In genomic region chr14:58171090-58171489, GRCh38 we compare ENCODE assay signal across 8 cellular contexts. TPM values are rescaled to one million over a fixed set of nuclear protein-coding genes. Genes with fewer than 3 reads are reported as not detected.
A peak's percentile ranks its signal among the peaks of the same experiment; 100 is the strongest.
DNase-seq lines count a peak whose midpoint lies in the region; ATAC-seq and TF ChIP-seq lines count a peak whose summit lies in the region.

No MANE protein-coding gene starts in this region.

- H3K4me1 Mint-ChIP-seq in activated CD4-positive, alpha-beta memory T cell treated with anti-CD3 and anti-CD28 coated beads for 36 hours (ENCODE audit: low read depth), result peaks cover 12% of the 10 kb centered on the region
- H3K4me1 Mint-ChIP-seq in neural progenitor cell, result peaks cover 10% of the 10 kb centered on the region

- H3K36me3 Mint-ChIP-seq in activated CD4-positive, alpha-beta memory T cell treated with anti-CD3 and anti-CD28 coated beads for 36 hours, result no peaks in the 10 kb centered on the region
- no peaks in the 10 kb centered on the region for H3K36me3 Mint-ChIP-seq in neural progenitor cell

- H3K9me3 ChIP-seq in neural progenitor cell (ENCODE audit: low read depth), result no peaks in the 10 kb centered on the region

- ATAC-seq in GM19455 (IDR thresholded peaks at IDR 0.05; ENCODE audit: unreplicated experiment) (peak; percentile 98), HG03520 (IDR thresholded peaks at IDR 0.05; ENCODE audit: unreplicated experiment) (peak; percentile 97)

- no peak overlapping the region for H3K4me2 ChIP-seq in neural progenitor cell

- H3K36me3 ChIP-seq in neural progenitor cell, result no peaks in the 10 kb centered on the region

- H3K4me1 ChIP-seq in neural progenitor cell, result no peaks in the 10 kb centered on the region

- POLR2A ChIA-PET in activated CD4-positive, alpha-beta memory T cell treated with anti-CD3 and anti-CD28 coated beads for 36 hours (lab: Charles Lee), result no interaction called here

- H3K79me2 ChIP-seq in neural progenitor cell (ENCODE audit: low read depth), result no peaks in the 10 kb centered on the region

- H3K9ac ChIP-seq in neural progenitor cell, result no peak overlapping the region

- no peak overlapping the region for H2AFZ ChIP-seq in neural progenitor cell (replicated peaks)

- CTCF ChIA-PET in activated CD4-positive, alpha-beta memory T cell treated with anti-CD3 and anti-CD28 coated beads for 36 hours (lab: Charles Lee), result interaction anchor here (0.9 kb wide), 1 partner anchor 225 kb away, joined by 3 read pairs; the partner anchor contains the start of gene TOMM20L

- no peak overlapping the region for H3K4me3 Mint-ChIP-seq in activated CD4-positive, alpha-beta memory T cell treated with anti-CD3 and anti-CD28 coated beads for 36 hours
- H3K4me3 Mint-ChIP-seq in neural progenitor cell, result no peak overlapping the region

- TF ChIP-seq CTCF in neural progenitor cell (IDR thresholded peaks at IDR 0.05), result no peak

- H3K27me3 Mint-ChIP-seq in activated CD4-positive, alpha-beta memory T cell treated with anti-CD3 and anti-CD28 coated beads for 36 hours, result peaks cover 19% of the 10 kb centered on the region
- H3K27me3 Mint-ChIP-seq in neural progenitor cell (ENCODE audit: insufficient read depth, low read depth), result peaks cover 5% of the 10 kb centered on the region

- no peak overlapping the region for H3K27ac Mint-ChIP-seq in activated CD4-positive, alpha-beta memory T cell treated with anti-CD3 and anti-CD28 coated beads for 36 hours
- no peak overlapping the region for H3K27ac Mint-ChIP-seq in neural progenitor cell

- no peaks in the 10 kb centered on the region for H4K20me1 ChIP-seq in neural progenitor cell (ENCODE audit: low read depth)

- intact Hi-C loops in activated CD4-positive, alpha-beta memory T cell treated with anti-CD3 and anti-CD28 coated beads for 36 hours (cut with micrococcal nuclease), result no loop called here

- DNase-seq in CMK (ENCODE audit: low read depth) (peak; percentile 38), NCI-H460 (ENCODE audit: extremely low read depth, low read depth) (peak; percentile 91), fibroblast of peridontal ligament (ENCODE audit: extremely low read depth) (peak; percentile 84), neural progenitor cell (ENCODE audit: low spot score) (peak; percentile 70), ureter (ENCODE audit: low spot score) (peak; percentile 81)
- peak; percentile 78 for DNase-seq in activated CD4-positive, alpha-beta memory T cell treated with anti-CD3 and anti-CD28 coated beads for 36 hours

- no peak overlapping the region for H3K4me3 ChIP-seq in neural progenitor cell

- no peaks in the 10 kb centered on the region for H3F3A ChIP-seq in neural progenitor cell (ENCODE audit: low read depth)

- no peaks in the 10 kb centered on the region for H3K9me3 Mint-ChIP-seq in activated CD4-positive, alpha-beta memory T cell treated with anti-CD3 and anti-CD28 coated beads for 36 hours
- no peaks in the 10 kb centered on the region for H3K9me3 Mint-ChIP-seq in neural progenitor cell

- no peaks in the 10 kb centered on the region for H3K27me3 ChIP-seq in neural progenitor cell

- no peak overlapping the region for H3K27ac ChIP-seq in neural progenitor cell

RNA-seq across cellular contexts. Expression of gene ARMH4, which starts 19.1 kb away (rescaled TPM):
- 0.23 and 1.2 TPM in 2 replicates for total RNA-seq in NCI-H460 (2014; rRNA removed; shearing (Covaris generic))
- 0.02 and 0.35 TPM in 2 replicates for polyA plus RNA-seq in NCI-H460 (2014; cell fraction: nucleus; rRNA removed)
- under 1 TPM in 1 of 2 experiments, not detected in 1; 0.29 TPM for total RNA-seq in activated CD4-positive, alpha-beta memory T cell treated with anti-CD3 and anti-CD28 coated beads for 36 hours
- total RNA-seq in neural progenitor cell (ENCODE audit: low replicate concordance) (23.0 and 29.0 TPM in 2 replicates), ureter (2.9 TPM)

RNA-seq across cellular contexts. Expression of gene ACTR10, which starts 28.9 kb away (rescaled TPM):
- 93.4 and 101 TPM in 2 replicates for total RNA-seq in NCI-H460 (2014; rRNA removed; shearing (Covaris generic))
- 43.6 and 51.9 TPM in 2 replicates for polyA plus RNA-seq in NCI-H460 (2014; cell fraction: nucleus; rRNA removed)
- 10 to 100 TPM; 45.3 to 47.0 TPM for total RNA-seq in activated CD4-positive, alpha-beta memory T cell treated with anti-CD3 and anti-CD28 coated beads for 36 hours
- total RNA-seq in neural progenitor cell (ENCODE audit: low replicate concordance) (59.2 and 119 TPM in 2 replicates), ureter (61.5 TPM)

Comparison
In these comparisons a context has a peak if more than half of its experiments do, and no peak if none do; other contexts are left out.
1. DNase-seq: peak in every context shown above with its lines; median percentile 91 in NCI-H460; 84 in fibroblast of peridontal ligament; 81 in ureter; 78 in activated CD4-positive, alpha-beta memory T cell treated with anti-CD3 and anti-CD28 coated beads for 36 hours; 70 in neural progenitor cell; 38 in CMK.